21 cellular contexts compared by ENCODE assay signal in genomic region chr2:166637051-166637450, GRCh38.
"Had no signal": no experiment of that assay in that cellular context is flagged by ENCODE, and none has a peak within 500 bp of the region (broad histone marks: within the 10 kb centered on the region; RNA-seq: fewer than 3 reads in every experiment).

No MANE protein-coding gene starts in this region.

- H3K27ac ChIP-seq: coronary artery, esophagus muscularis mucosa, gastrocnemius medialis, ovary, psoas muscle, skin epidermis, suprapubic skin, thyroid gland had no signal

- H3K9me3 ChIP-seq: gastrocnemius medialis, mucosa of descending colon, ovary, psoas muscle, thyroid gland had no signal

- DNase-seq: dermis blood vessel endothelial cell; effector memory CD4-positive, alpha-beta T cell; gastrocnemius medialis; head of caudate nucleus; mucosa of descending colon; naive B cell; nephron progenitor cell; nucleus accumbens; ovary; posterior cingulate gyrus; psoas muscle; right cardiac atrium; stimulated activated CD4-positive, alpha-beta T cell treated with anti-CD3 and anti-CD28 coated beads, Interleukin-15, amount 100 ng/mL, for 24 hours; stimulated activated CD4-positive, alpha-beta T cell treated with anti-CD3 and anti-CD28 coated beads, Interleukin-2, amount 100 ng/mL, for 48 hours; stimulated activated naive B cell treated with anti-CD40 and anti-IgM and Interleukin-4, amounts not matched to agents 10 μg/mL and 1 μg/mL and 100 μg/mL, for 72 hours; thyroid gland had no signal

- H3K27me3 ChIP-seq: esophagus muscularis mucosa, gastrocnemius medialis, ovary, suprapubic skin, thyroid gland had no signal

- H3K36me3 ChIP-seq: esophagus muscularis mucosa, gastrocnemius medialis, ovary, suprapubic skin, thyroid gland had no signal

- H3K4me1 ChIP-seq: esophagus muscularis mucosa, gastrocnemius medialis, psoas muscle, suprapubic skin, thyroid gland had no signal

- H3K4me3 ChIP-seq: coronary artery, esophagus muscularis mucosa, gastrocnemius medialis, lung, mucosa of descending colon, ovary, psoas muscle, skin epidermis, suprapubic skin, thyroid gland had no signal
